Comparison of ENCODE assay signal across 16 cellular contexts in genomic region chr9:113583511-113584470, GRCh38.
DNase-seq lines count a peak whose midpoint lies in the region; ATAC-seq, FAIRE-seq and TF ChIP-seq lines count a peak whose summit lies in the region.
"Had no signal": no experiment of that assay in that cellular context is flagged by ENCODE, and none has a peak within 500 bp of the region (broad histone marks: within the 10 kb centered on the region; RNA-seq: fewer than 3 reads in every experiment).

No MANE protein-coding gene starts in this region.

- no peaks in the 10 kb centered on the region for H3K27me3 Mint-ChIP-seq in naive thymus-derived CD4-positive, alpha-beta T cell

- no peaks in the 10 kb centered on the region for H3K9me3 ChIP-seq in BLaER1 treated with 17β-estradiol and CSF1 and Interleukin-3, amounts not matched to agents 10 nM and 100 nM (replicated peaks in 1 of 11)
- H3K9me3 ChIP-seq in GM12878 (replicated peaks; ENCODE audit: control insufficient read depth, insufficient read depth, low read length), result no peaks in the 10 kb centered on the region
- no peaks in the 10 kb centered on the region for H3K9me3 ChIP-seq in naive thymus-derived CD4-positive, alpha-beta T cell (ENCODE audit: control insufficient read depth in 2 of 3, low read length in 3 of 3)
- H3K9me3 ChIP-seq: prostate gland had no signal

- H3K4me1 Mint-ChIP-seq in naive thymus-derived CD4-positive, alpha-beta T cell, result peaks cover 46 to 83% (median 67%) of the 10 kb centered on the region in 7 donors

- peaks cover 90 to 100% (median 97%) of the 10 kb centered on the region in 10 experiments for H3K4me1 ChIP-seq in BLaER1 treated with 17β-estradiol and CSF1 and Interleukin-3, amounts not matched to agents 10 nM and 100 nM
- peaks cover 47% of the 10 kb centered on the region for H3K4me1 ChIP-seq in GM12878 (ENCODE audit: control insufficient read depth, insufficient read depth, low read length)
- H3K4me1 ChIP-seq in naive thymus-derived CD4-positive, alpha-beta T cell (ENCODE audit: control insufficient read depth in 2 of 2, insufficient read depth in 2 of 2, low read length in 2 of 2), result peaks cover 33 to 37% of the 10 kb centered on the region in 2 donors

- 90% methylated on average over 29 of the region's 31 CpGs for WGBS in GM12878 (ENCODE audit: insufficient coverage, insufficient replicate concordance, low lambda C conversion rate, missing lambda C conversion rate)

- RAD21 ChIA-PET in GM12878 (lab: Charles Lee; ENCODE audit: unreplicated experiment), result interaction anchor here (1.5 to 15.8 kb wide), 6 partner anchors 8 to 137 kb away, joined by 4 to 481 read pairs (median 58); no protein-coding TSS in a partner anchor

- peaks cover 0 to 19% (median 8%) of the 10 kb centered on the region in 5 donors for H3K36me3 Mint-ChIP-seq in naive thymus-derived CD4-positive, alpha-beta T cell

- SMC1A ChIA-PET in GM12878 (lab: Charles Lee; ENCODE audit: uncharacterized antibody, unreplicated experiment), result interaction anchor here (0.7 to 12.4 kb wide), 15 partner anchors 8 to 310 kb away, joined by 3 to 323 read pairs (median 14); partner anchors contain the start of genes CDC26 and PRPF4

- POLR2A ChIA-PET in GM12878 (lab: Charles Lee), result interaction anchor here (1.9 to 11.8 kb wide), 4 partner anchors 9 to 63 kb away, joined by 5 to 233 read pairs (median 7); no protein-coding TSS in a partner anchor
- POLR2A ChIA-PET in naive thymus-derived CD4-positive, alpha-beta T cell (lab: Charles Lee), result interaction anchor here (0.6 to 2.3 kb wide), 3 partner anchors 69 to 178 kb away, joined by 3 to 6 read pairs (median 6); no protein-coding TSS in a partner anchor

- TF ChIP-seq POLR2A in GM12878 (IDR thresholded peaks at IDR 0.05; ENCODE audit: low read depth, low read length), result no peak

- no peaks in the 10 kb centered on the region for H3K9me3 Mint-ChIP-seq in naive thymus-derived CD4-positive, alpha-beta T cell

- CTCF ChIA-PET in GM12878 (lab: Yijun Ruan, JAX), result interaction anchor here (1.3 to 18.0 kb wide), 8 partner anchors 8 to 363 kb away, joined by 3 to 565 read pairs (median 78); partner anchors contain the start of genes FKBP15 and SLC31A1
- CTCF ChIA-PET in naive thymus-derived CD4-positive, alpha-beta T cell (lab: Charles Lee), result interaction anchor here (1.5 to 3.8 kb wide), 4 partner anchors 72 to 308 kb away, joined by 5 to 35 read pairs (median 11); partner anchors contain the start of genes CDC26 and PRPF4

- peak overlapping the region in 3 of 11 experiments; percentile 13 to 98 (median 39); a peak in 4 of 22 replicates for H3K27ac ChIP-seq in BLaER1 treated with 17β-estradiol and CSF1 and Interleukin-3, amounts not matched to agents 10 nM and 100 nM
- H3K27ac ChIP-seq in GM12878 (ENCODE audit: control insufficient read depth, insufficient read depth), result peak overlapping the region; percentile 70; the same call in 1 of the 2 replicates
- no peak overlapping the region for H3K27ac ChIP-seq in naive thymus-derived CD4-positive, alpha-beta T cell (ENCODE audit: low read depth, low read length)

- in situ Hi-C loops in GM12878 (cut with MboI), result loop anchor here (5.0 kb wide), 2 partner anchors 136 to 311 kb away; no protein-coding TSS in a partner anchor

- no peak for TF ChIP-seq CTCF in GM12878 (IDR thresholded peaks at IDR 0.05 in 2 of 3, conservative IDR thresholded peaks at IDR 0.05 in 1 of 3; ENCODE audit: control insufficient read depth in 2 of 3, extremely low read depth in 1 of 3, insufficient read depth in 1 of 3, low read depth in 3 of 3, low read length in 3 of 3)

- H2AFZ ChIP-seq in GM12878 (ENCODE audit: control insufficient read depth, low read depth, low read length), result no peak overlapping the region

- no peak for TF ChIP-seq RAD21 in GM12878 (IDR thresholded peaks at IDR 0.05; ENCODE audit: insufficient read depth, low read depth, low read length)

- no peak for FAIRE-seq in GM12878 (lab: Jason Lieb, UNC)
- FAIRE-seq: astrocyte, GM19239 had no signal

- no peaks in the 10 kb centered on the region for H3K27me3 ChIP-seq in BLaER1 treated with 17β-estradiol and CSF1 and Interleukin-3, amounts not matched to agents 10 nM and 100 nM
- H3K27me3 ChIP-seq in GM12878 (replicated peaks in 1 of 2; ENCODE audit: control insufficient read depth in 2 of 2, insufficient read depth in 2 of 2, low read length in 1 of 2), result no peaks in the 10 kb centered on the region
- H3K27me3 ChIP-seq in naive thymus-derived CD4-positive, alpha-beta T cell (ENCODE audit: control insufficient read depth in 2 of 2, insufficient read depth in 2 of 2, low read length in 2 of 2), result no peaks in the 10 kb centered on the region

- H4K20me1 ChIP-seq in BLaER1 treated with 17β-estradiol and CSF1 and Interleukin-3, amounts not matched to agents 10 nM and 100 nM, result peaks cover 0 to 70% (median 0%) of the 10 kb centered on the region in 11 experiments; a peak in 6 of 22 replicates
- H4K20me1 ChIP-seq in GM12878 (ENCODE audit: control insufficient read depth, insufficient read depth), result no peaks in the 10 kb centered on the region

- no TSS peak for BruUV-seq in GM12878 (replicated peaks; lab: Mats Ljungman, UMichigan)

- peak overlapping the region in 9 of 11 experiments; percentile 54 to 100 (median 89); a peak in 15 of 22 replicates for H3K4me2 ChIP-seq in BLaER1 treated with 17β-estradiol and CSF1 and Interleukin-3, amounts not matched to agents 10 nM and 100 nM
- peak overlapping the region; percentile 95; the same call in 1 of the 2 replicates for H3K4me2 ChIP-seq in GM12878 (ENCODE audit: control insufficient read depth, insufficient read depth)

- intact Hi-C loops in GM12878 (cut with micrococcal nuclease; ENCODE audit: unreplicated experiment), result loop anchor here (2.0 kb wide), 1 partner anchor 137 kb away; no protein-coding TSS in a partner anchor
- intact Hi-C loops in naive thymus-derived CD4-positive, alpha-beta T cell (cut with micrococcal nuclease), result loop anchor here (2.0 to 5.0 kb wide), 3 partner anchors 137 to 361 kb away; partner anchors contain the start of genes FKBP15 (in 2 of the 2) and SLC31A1 (in 2 of the 2)

- H3K9ac ChIP-seq in BLaER1 treated with 17β-estradiol and CSF1 and Interleukin-3, amounts not matched to agents 10 nM and 100 nM, result peak overlapping the region in 6 of 11 experiments; percentile 7 to 57 (median 18); a peak in 8 of 22 replicates
- H3K9ac ChIP-seq in GM12878 (ENCODE audit: control insufficient read depth, insufficient read depth, low read length), result no peak overlapping the region

- peak overlapping the region in 8 of 9 donors; percentile 46 to 98 (median 94) for H3K27ac Mint-ChIP-seq in naive thymus-derived CD4-positive, alpha-beta T cell

- peaks cover 0 to 38% (median 8%) of the 10 kb centered on the region in 11 experiments; a peak in 13 of 22 replicates for H3K36me3 ChIP-seq in BLaER1 treated with 17β-estradiol and CSF1 and Interleukin-3, amounts not matched to agents 10 nM and 100 nM
- H3K36me3 ChIP-seq in GM12878 (ENCODE audit: control insufficient read depth in 2 of 2, insufficient read depth in 2 of 2, low read length in 1 of 2), result peaks cover 23 to 32% of the 10 kb centered on the region in 2 experiments
- H3K36me3 ChIP-seq in naive thymus-derived CD4-positive, alpha-beta T cell (ENCODE audit: control insufficient read depth in 2 of 3, insufficient read depth in 3 of 3, low read length in 3 of 3), result peaks cover 0 to 38% (median 0%) of the 10 kb centered on the region in 3 experiments

- peak overlapping the region in 1 of 10 experiments; percentile 34; a peak in 1 of 20 replicates for H3K4me3 ChIP-seq in BLaER1 treated with 17β-estradiol and CSF1 and Interleukin-3, amounts not matched to agents 10 nM and 100 nM
- H3K4me3 ChIP-seq in GM12878, result no peak overlapping the region
- H3K4me3 ChIP-seq in naive thymus-derived CD4-positive, alpha-beta T cell (ENCODE audit: low read length), result no peak overlapping the region
- H3K4me3 ChIP-seq: prostate gland had no signal

- no peak for TF ChIP-seq EP300 in GM12878 (IDR thresholded peaks at IDR 0.05; ENCODE audit: borderline replicate concordance in 1 of 2, control insufficient read depth in 1 of 2, low read depth in 2 of 2, low read length in 2 of 2)

- peaks cover 26% of the 10 kb centered on the region for H3K79me2 ChIP-seq in GM12878 (ENCODE audit: control insufficient read depth, insufficient read depth, low read length)

- ATAC-seq in GM12878, result no peak
- no peak for ATAC-seq in naive thymus-derived CD4-positive, alpha-beta T cell
- no peak for ATAC-seq in GM21526 (IDR thresholded peaks at IDR 0.05; ENCODE audit: low FRiP score, unreplicated experiment)

- DNase-seq in Daoy (ENCODE audit: low read depth), result peak; percentile 2
- DNase-seq in GM12878 (ENCODE audit: low read depth, low spot score), result no peak
- no peak for DNase-seq in naive thymus-derived CD4-positive, alpha-beta T cell
- no peak for DNase-seq in hypothalamus (lab: John Stamatoyannopoulos, UW)
- DNase-seq in NCI-H2081 treated with DMSO at 0.1 percent for 48 hours (lab: John Stamatoyannopoulos, UW), result no peak
- DNase-seq in mucosa of gallbladder (ENCODE audit: low spot score), result no peak
- DNase-seq: activated CD4-positive, alpha-beta T cell treated with anti-CD3 and anti-CD28 coated beads for 1 hour; AML-193; cortex of kidney; head of caudate nucleus; NCI-H774 had no signal

- peak overlapping the region in 1 of 10 donors; percentile 12 for H3K4me3 Mint-ChIP-seq in naive thymus-derived CD4-positive, alpha-beta T cell
